In the genomic region with DNA sequence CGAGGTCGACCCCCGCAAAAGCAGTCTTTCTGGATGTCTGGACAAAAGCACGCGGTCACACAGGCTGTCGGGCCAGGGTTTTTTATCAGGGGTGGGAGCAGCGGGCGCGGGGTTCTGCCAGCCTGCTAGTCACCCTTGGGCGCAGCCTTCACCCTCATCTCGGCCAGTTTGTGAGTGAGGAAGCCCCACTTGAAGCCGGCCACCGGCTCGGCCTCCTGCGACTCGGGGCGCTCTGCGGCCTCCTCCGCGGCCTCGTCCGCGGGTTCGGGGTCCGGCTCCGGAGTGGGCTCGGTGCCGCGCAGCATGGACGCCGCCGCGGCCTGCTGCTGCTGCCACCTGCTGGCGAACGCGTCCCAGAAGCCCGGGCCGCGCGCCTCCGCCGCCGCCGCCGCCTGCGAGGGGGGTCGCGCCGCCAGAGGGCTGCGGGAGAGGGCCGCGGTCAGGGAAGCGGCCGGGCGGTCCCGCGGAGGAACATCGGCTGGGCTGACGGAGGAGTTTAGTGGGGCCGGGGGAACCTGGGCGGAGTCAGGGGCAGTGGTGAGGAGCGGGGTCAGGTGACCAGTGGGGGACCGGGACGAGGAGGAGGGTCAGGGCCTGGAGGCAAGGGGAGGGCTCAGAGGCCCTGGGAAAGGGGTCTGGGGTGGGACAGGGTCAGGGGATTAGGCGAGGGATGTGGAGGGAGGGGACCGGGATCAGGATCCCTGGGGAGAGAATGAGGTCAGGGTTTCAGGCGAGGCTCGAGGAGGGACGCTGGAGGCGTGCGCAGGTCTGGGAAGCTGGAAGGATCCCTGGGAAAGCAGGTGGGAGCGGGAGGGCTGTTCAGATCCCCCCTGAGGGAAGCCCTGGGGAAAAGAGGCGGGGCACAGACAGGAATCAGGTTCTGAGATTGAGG, we compare ENCODE assay signal across 7 cellular contexts. TPM values are rescaled to one million over a fixed set of nuclear protein-coding genes. Genes with fewer than 3 reads are reported as not detected.
DNase-seq lines count a peak whose midpoint lies in the region; ATAC-seq, FAIRE-seq and TF ChIP-seq lines count a peak whose summit lies in the region.

No MANE protein-coding gene starts in this region.

- H3F3A ChIP-seq in SK-N-SH (replicated peaks; ENCODE audit: insufficient read depth): peaks cover 4% of the 10 kb centered on the region

- H4K20me1 ChIP-seq in SK-N-SH (ENCODE audit: insufficient read depth): no peaks in the 10 kb centered on the region

- H3K4me1 ChIP-seq in SK-N-SH (ENCODE audit: control insufficient read depth in 1 of 2, insufficient read depth in 2 of 2, low read depth in 1 of 2, low read length in 1 of 2): peaks cover 0 to 15% of the 10 kb centered on the region in 2 experiments; a peak in 1 of 4 replicates

- H3K36me3 ChIP-seq in SK-N-SH (replicated peaks in 1 of 2; ENCODE audit: control insufficient read depth in 1 of 2, insufficient read depth in 2 of 2, low read length in 1 of 2): no peaks in the 10 kb centered on the region

- no peaks in the 10 kb centered on the region for H3K79me2 ChIP-seq in SK-N-SH (ENCODE audit: insufficient read depth)

- H3K9ac ChIP-seq in SK-N-SH: 0 out of 2 replicates have a peak overlapping the region, but pooled peaks have one; percentile 34

- no peak for TF ChIP-seq POLR2A in GM12892 (IDR thresholded peaks at IDR 0.05; ENCODE audit: low read depth, low read length)

- H3K27ac ChIP-seq in SK-N-SH (ENCODE audit: low read depth in 2 of 2, low read length in 1 of 2): no peak overlapping the region; a peak in 1 of 4 replicates

- TF ChIP-seq RAD21 in SK-N-SH (IDR thresholded peaks at IDR 0.05; ENCODE audit: low read length): peak; percentile 46

- TF ChIP-seq CTCF in SK-N-SH (IDR thresholded peaks at IDR 0.05): peak; percentile 69

- FAIRE-seq in GM12892 (lab: Jason Lieb, UNC): peak; percentile 24

- H3K4me2 ChIP-seq in SK-N-SH: peak overlapping the region; percentile 67; the same call in 1 of the 2 replicates

- H3K9me2 ChIP-seq in SK-N-SH: no peaks in the 10 kb centered on the region

- no peak for TF ChIP-seq EP300 in SK-N-SH (IDR thresholded peaks at IDR 0.05; ENCODE audit: borderline replicate concordance in 1 of 2, low read depth in 1 of 2, low read length in 1 of 2)

- CTCF ChIA-PET in SK-N-SH (lab: Yijun Ruan, JAX): interaction anchor here (0.6 to 13.7 kb wide), 29 partner anchors 8 to 272 kb away, joined by 3 to 131 read pairs (median 4); partner anchors contain the start of genes CEP85 and SLC30A2

- peak overlapping the region; percentile 81 for H2AFZ ChIP-seq in SK-N-SH (ENCODE audit: low read depth)

- ATAC-seq in HG03025 (IDR thresholded peaks at IDR 0.05; ENCODE audit: low FRiP score, unreplicated experiment): no peak

- WGBS in SK-N-SH (ENCODE audit: low lambda C conversion rate): 45% methylated on average over 20 of the region's 73 CpGs

- no peaks in the 10 kb centered on the region for H3K27me3 ChIP-seq in SK-N-SH (ENCODE audit: insufficient read depth)

- DNase-seq in GM12892 (ENCODE audit: insufficient read length): peak; percentile 64
- peak; percentile 92 for DNase-seq in SK-N-SH
- peak; percentile 70 for DNase-seq in astrocyte of the hippocampus (ENCODE audit: low read depth, low spot score)
- DNase-seq in iPS-NIHi11 (ENCODE audit: low spot score): peak; percentile 79
- DNase-seq in stimulated activated CD4-positive, alpha-beta T cell treated with anti-CD3 and anti-CD28 coated beads, Interleukin-12 subunit alpha, Interleukin-12 subunit beta, amount 100 ng/mL, for 48 hours (ENCODE audit: low read depth in 2 of 3, low spot score in 1 of 3): peak in 2 of 3 donors; percentile 33 to 43
- DNase-seq in NCI-H1694 (lab: John Stamatoyannopoulos, UW): no peak

- no peaks in the 10 kb centered on the region for H3K9me3 ChIP-seq in SK-N-SH

- H3K4me3 ChIP-seq in SK-N-SH (ENCODE audit: low read depth in 2 of 2, low read length in 1 of 2): peak overlapping the region; percentile 49 to 56

- POLR2A ChIA-PET in SK-N-SH (lab: Yijun Ruan, JAX): no interaction called here

TF ChIP-seq in SK-N-SH, 30 proteins besides CTCF, POLR2A, EP300 and RAD21:
- TF ChIP-seq SMC3 (IDR thresholded peaks at IDR 0.05; ENCODE audit: low read depth, low read length): peak; percentile 62
- TF ChIP-seq, protein P1, sequence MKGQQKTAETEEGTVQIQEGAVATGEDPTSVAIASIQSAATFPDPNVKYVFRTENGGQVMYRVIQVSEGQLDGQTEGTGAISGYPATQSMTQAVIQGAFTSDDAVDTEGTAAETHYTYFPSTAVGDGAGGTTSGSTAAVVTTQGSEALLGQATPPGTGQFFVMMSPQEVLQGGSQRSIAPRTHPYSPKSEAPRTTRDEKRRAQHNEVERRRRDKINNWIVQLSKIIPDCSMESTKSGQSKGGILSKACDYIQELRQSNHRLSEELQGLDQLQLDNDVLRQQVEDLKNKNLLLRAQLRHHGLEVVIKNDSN (IDR thresholded peaks at IDR 0.05; ENCODE audit: borderline replicate concordance, low read depth): peak; percentile 67
- no peak for TF ChIP-seq RFX5 (IDR thresholded peaks at IDR 0.05; ENCODE audit: low read length)
- no peak for TF ChIP-seq ELF1 (IDR thresholded peaks at IDR 0.05)
- no peak for TF ChIP-seq USF2 (IDR thresholded peaks at IDR 0.05; ENCODE audit: borderline replicate concordance, low read depth, low read length)
- no peak for TF ChIP-seq TAF1 (IDR thresholded peaks at IDR 0.05; ENCODE audit: borderline replicate concordance, low read depth, low read length)

RNA-seq across cellular contexts. Expression of gene C1orf232, which starts 4.5 kb away (rescaled TPM):
- polyA plus RNA-seq in GM12892 (2012; ENCODE audit: missing spikeins): not detected
- polyA plus RNA-seq in SK-N-SH (2012; rRNA removed): not detected in 2 replicates
- polyA plus RNA-seq in SK-N-SH (2012; cell fraction: cytosol; rRNA removed): not detected in 2 replicates
- not detected in 2 replicates for polyA plus RNA-seq in SK-N-SH (2012; cell fraction: nucleus; rRNA removed)

RNA-seq across cellular contexts. Expression of gene FAM110D, which starts 5.4 kb away (rescaled TPM):
- polyA plus RNA-seq in GM12892 (2012; ENCODE audit: missing spikeins): not detected
- polyA plus RNA-seq in SK-N-SH (2012; rRNA removed): 0.50 and 0.64 TPM in 2 replicates
- 0.31 and 0.38 TPM in 2 replicates for polyA plus RNA-seq in SK-N-SH (2012; cell fraction: cytosol; rRNA removed)
- polyA plus RNA-seq in SK-N-SH (2012; cell fraction: nucleus; rRNA removed): 0.37 and 0.62 TPM in 2 replicates

RNA-seq across cellular contexts. Expression of gene ZNF593, which starts 5.4 kb away (rescaled TPM):
- polyA plus RNA-seq in GM12892 (2012; ENCODE audit: missing spikeins): 15.1 TPM
- polyA plus RNA-seq in SK-N-SH (2012; rRNA removed): 58.7 and 64.8 TPM in 2 replicates
- polyA plus RNA-seq in SK-N-SH (2012; cell fraction: cytosol; rRNA removed): 39.5 and 50.3 TPM in 2 replicates
- polyA plus RNA-seq in SK-N-SH (2012; cell fraction: nucleus; rRNA removed): 33.5 and 78.6 TPM in 2 replicates

RNA-seq across cellular contexts. Expression of gene ZNF593OS, which starts 7.3 kb away (rescaled TPM):
- polyA plus RNA-seq in GM12892 (2012; ENCODE audit: missing spikeins): 0.76 TPM
- polyA plus RNA-seq in SK-N-SH (2012; rRNA removed): not detected in 2 replicates
- 0.04 and 0.05 TPM in 2 replicates for polyA plus RNA-seq in SK-N-SH (2012; cell fraction: cytosol; rRNA removed)
- 0.10 TPM in 1 of 2 replicates, not detected in the other for polyA plus RNA-seq in SK-N-SH (2012; cell fraction: nucleus; rRNA removed)

RNA-seq across cellular contexts. Expression of gene CNKSR1, which starts 13.0 kb away (rescaled TPM):
- 1.1 TPM for polyA plus RNA-seq in GM12892 (2012; ENCODE audit: missing spikeins)
- 0.49 and 0.58 TPM in 2 replicates for polyA plus RNA-seq in SK-N-SH (2012; rRNA removed)
- 0.26 and 0.30 TPM in 2 replicates for polyA plus RNA-seq in SK-N-SH (2012; cell fraction: cytosol; rRNA removed)
- polyA plus RNA-seq in SK-N-SH (2012; cell fraction: nucleus; rRNA removed): 3.3 and 4.2 TPM in 2 replicates
